10 cellular contexts compared by ENCODE assay signal in genomic region chr1:12001996-12002493, GRCh38. TPM values are rescaled to one million over a fixed set of nuclear protein-coding genes. Genes with fewer than 3 reads are reported as not detected.
DNase-seq lines count a peak whose midpoint lies in the region; ATAC-seq and TF ChIP-seq lines count a peak whose summit lies in the region.
"Had no signal": no experiment of that assay in that cellular context is flagged by ENCODE, and none has a peak within 500 bp of the region (broad histone marks: within the 10 kb centered on the region; RNA-seq: fewer than 3 reads in every experiment).

No MANE protein-coding gene starts in this region.

- H3K9me3 Mint-ChIP-seq in activated naive CD8-positive, alpha-beta T cell treated with anti-CD3 and anti-CD28 coated beads for 36 hours: no peaks in the 10 kb centered on the region
- no peaks in the 10 kb centered on the region for H3K9me3 Mint-ChIP-seq in activated naive CD8-positive, alpha-beta T cell treated with anti-CD3 and anti-CD28 coated beads, Interleukin-2, amount 50 U/mL, for 24 hours
- no peaks in the 10 kb centered on the region for H3K9me3 Mint-ChIP-seq in activated T-helper 17 cell treated with anti-CD3 and anti-CD28 coated beads, Interleukin-2, amount 50 U/mL, for 72 hours
- no peaks in the 10 kb centered on the region for H3K9me3 Mint-ChIP-seq in stimulated activated effector memory CD8-positive, alpha-beta T cell treated with anti-CD3 and anti-CD28 coated beads, Interleukin-12 subunit alpha, Interleukin-12 subunit beta, amount 100 ng/mL, for 72 hours

- no peaks in the 10 kb centered on the region for H3K4me1 Mint-ChIP-seq in activated naive CD8-positive, alpha-beta T cell treated with anti-CD3 and anti-CD28 coated beads for 36 hours
- no peaks in the 10 kb centered on the region for H3K4me1 Mint-ChIP-seq in activated naive CD8-positive, alpha-beta T cell treated with anti-CD3 and anti-CD28 coated beads, Interleukin-2, amount 50 U/mL, for 24 hours
- no peaks in the 10 kb centered on the region for H3K4me1 Mint-ChIP-seq in activated T-helper 17 cell treated with anti-CD3 and anti-CD28 coated beads, Interleukin-2, amount 50 U/mL, for 72 hours
- peaks cover 10% of the 10 kb centered on the region for H3K4me1 Mint-ChIP-seq in stimulated activated effector memory CD8-positive, alpha-beta T cell treated with anti-CD3 and anti-CD28 coated beads, Interleukin-12 subunit alpha, Interleukin-12 subunit beta, amount 100 ng/mL, for 72 hours

- H3K27me3 ChIP-seq in heart right ventricle: no peaks in the 10 kb centered on the region

- peak overlapping the region; percentile 4 for H3K27ac Mint-ChIP-seq in activated naive CD8-positive, alpha-beta T cell treated with anti-CD3 and anti-CD28 coated beads for 36 hours
- H3K27ac Mint-ChIP-seq in activated naive CD8-positive, alpha-beta T cell treated with anti-CD3 and anti-CD28 coated beads, Interleukin-2, amount 50 U/mL, for 24 hours: no peak overlapping the region
- peak overlapping the region; percentile 32 for H3K27ac Mint-ChIP-seq in activated T-helper 17 cell treated with anti-CD3 and anti-CD28 coated beads, Interleukin-2, amount 50 U/mL, for 72 hours
- H3K27ac Mint-ChIP-seq in stimulated activated effector memory CD8-positive, alpha-beta T cell treated with anti-CD3 and anti-CD28 coated beads, Interleukin-12 subunit alpha, Interleukin-12 subunit beta, amount 100 ng/mL, for 72 hours: peak overlapping the region; percentile 61
- H3K27ac Mint-ChIP-seq: activated naive CD8-positive, alpha-beta T cell had no signal

- no peak overlapping the region for H3K4me3 ChIP-seq in heart right ventricle

- DNase-seq in activated naive CD8-positive, alpha-beta T cell treated with anti-CD3 and anti-CD28 coated beads for 36 hours: no peak
- no peak for DNase-seq in activated naive CD8-positive, alpha-beta T cell treated with anti-CD3 and anti-CD28 coated beads, Interleukin-2, amount 50 U/mL, for 24 hours
- DNase-seq in heart right ventricle (peak; percentile 51 to 56), cortex of kidney (lab: John Stamatoyannopoulos, UW) (no peak)
- no peak for DNase-seq in stimulated activated effector memory CD8-positive, alpha-beta T cell treated with anti-CD3 and anti-CD28 coated beads, Interleukin-12 subunit alpha, Interleukin-12 subunit beta, amount 100 ng/mL, for 72 hours (ENCODE audit: low spot score in 2 of 2)
- no peak for DNase-seq in stimulated activated naive CD4-positive, alpha-beta T cell (lab: John Stamatoyannopoulos, UW)
- DNase-seq: NCI-H1417 treated with DMSO at 0.1 percent for 48 hours had no signal

- peaks cover 11 to 100% (median 94%) of the 10 kb centered on the region in 9 donors for H3K36me3 ChIP-seq in heart right ventricle

- no peak overlapping the region for H3K4me3 Mint-ChIP-seq in activated naive CD8-positive, alpha-beta T cell treated with anti-CD3 and anti-CD28 coated beads for 36 hours
- H3K4me3 Mint-ChIP-seq in activated naive CD8-positive, alpha-beta T cell treated with anti-CD3 and anti-CD28 coated beads, Interleukin-2, amount 50 U/mL, for 24 hours: no peak overlapping the region
- no peak overlapping the region for H3K4me3 Mint-ChIP-seq in activated T-helper 17 cell treated with anti-CD3 and anti-CD28 coated beads, Interleukin-2, amount 50 U/mL, for 72 hours
- H3K4me3 Mint-ChIP-seq in stimulated activated effector memory CD8-positive, alpha-beta T cell treated with anti-CD3 and anti-CD28 coated beads, Interleukin-12 subunit alpha, Interleukin-12 subunit beta, amount 100 ng/mL, for 72 hours: no peak overlapping the region
- H3K4me3 Mint-ChIP-seq: activated naive CD8-positive, alpha-beta T cell had no signal

- H3K27ac ChIP-seq in heart right ventricle: peak overlapping the region in 7 of 10 donors; percentile 20 to 71 (median 44)

- H3K36me3 Mint-ChIP-seq in activated naive CD8-positive, alpha-beta T cell treated with anti-CD3 and anti-CD28 coated beads for 36 hours: peaks cover 24% of the 10 kb centered on the region
- H3K36me3 Mint-ChIP-seq in activated naive CD8-positive, alpha-beta T cell treated with anti-CD3 and anti-CD28 coated beads, Interleukin-2, amount 50 U/mL, for 24 hours (ENCODE audit: low read depth): peaks cover 65% of the 10 kb centered on the region
- H3K36me3 Mint-ChIP-seq in activated T-helper 17 cell treated with anti-CD3 and anti-CD28 coated beads, Interleukin-2, amount 50 U/mL, for 72 hours (ENCODE audit: low read depth): peaks cover 96% of the 10 kb centered on the region
- peaks cover 98% of the 10 kb centered on the region for H3K36me3 Mint-ChIP-seq in stimulated activated effector memory CD8-positive, alpha-beta T cell treated with anti-CD3 and anti-CD28 coated beads, Interleukin-12 subunit alpha, Interleukin-12 subunit beta, amount 100 ng/mL, for 72 hours

- peaks cover 0 to 26% (median 4%) of the 10 kb centered on the region in 9 donors for H3K4me1 ChIP-seq in heart right ventricle

- intact Hi-C loops in heart right ventricle (cut with DNase I): no loop called here

- TF ChIP-seq CTCF in heart right ventricle (IDR thresholded peaks at IDR 0.05): no peak

- ATAC-seq in activated naive CD8-positive, alpha-beta T cell treated with anti-CD3 and anti-CD28 coated beads, Interleukin-2, amount 50 U/mL, for 24 hours: no peak
- peak; percentile 15 for ATAC-seq in activated T-helper 17 cell treated with anti-CD3 and anti-CD28 coated beads, Interleukin-2, amount 50 U/mL, for 72 hours (replicated peaks)
- ATAC-seq in heart right ventricle (peak; percentile 63 to 86 (median 76)), GM18868 (IDR thresholded peaks at IDR 0.05; ENCODE audit: unreplicated experiment) (no peak)
- no peak for ATAC-seq in stimulated activated effector memory CD8-positive, alpha-beta T cell treated with anti-CD3 and anti-CD28 coated beads, Interleukin-12 subunit alpha, Interleukin-12 subunit beta, amount 100 ng/mL, for 72 hours

- no peaks in the 10 kb centered on the region for H3K27me3 Mint-ChIP-seq in activated naive CD8-positive, alpha-beta T cell treated with anti-CD3 and anti-CD28 coated beads for 36 hours
- no peaks in the 10 kb centered on the region for H3K27me3 Mint-ChIP-seq in activated naive CD8-positive, alpha-beta T cell treated with anti-CD3 and anti-CD28 coated beads, Interleukin-2, amount 50 U/mL, for 24 hours
- H3K27me3 Mint-ChIP-seq in activated T-helper 17 cell treated with anti-CD3 and anti-CD28 coated beads, Interleukin-2, amount 50 U/mL, for 72 hours: no peaks in the 10 kb centered on the region
- H3K27me3 Mint-ChIP-seq: activated naive CD8-positive, alpha-beta T cell had no signal

- no peaks in the 10 kb centered on the region for H3K9me3 ChIP-seq in heart right ventricle

- 71 to 72% methylated on average over 10 of the region's 10 CpGs for WGBS in heart right ventricle, 2 donors

RNA-seq across cellular contexts. Expression of gene MIIP, which starts 17.3 kb away (rescaled TPM):
- total RNA-seq in activated naive CD8-positive, alpha-beta T cell treated with anti-CD3 and anti-CD28 coated beads for 36 hours: 10 to 100 TPM; 21.0 to 22.2 TPM
- total RNA-seq in activated T-helper 17 cell treated with anti-CD3 and anti-CD28 coated beads, Interleukin-2, amount 50 U/mL, for 72 hours: 100 to 1,000 TPM in 1 of 2 donors, 10 to 100 TPM in 1; 51.1 to 115 TPM
- total RNA-seq in heart right ventricle: 10 to 100 TPM; 10.2 to 17.4 (median 15.0) TPM
- 10 to 100 TPM; 25.5 to 35.2 TPM for polyA plus RNA-seq in heart right ventricle

RNA-seq across cellular contexts. Expression of gene MFN2, which starts 21.8 kb away (rescaled TPM):
- total RNA-seq in activated naive CD8-positive, alpha-beta T cell treated with anti-CD3 and anti-CD28 coated beads for 36 hours: 10 to 100 TPM; 78.1 to 84.2 TPM
- 10 to 100 TPM; 46.5 to 70.1 TPM for total RNA-seq in activated T-helper 17 cell treated with anti-CD3 and anti-CD28 coated beads, Interleukin-2, amount 50 U/mL, for 72 hours
- 1,000 to 10,000 TPM in 1 of 10 donors, 100 to 1,000 TPM in 9; 470 to 1,066 (median 788) TPM for total RNA-seq in heart right ventricle
- 100 to 1,000 TPM; 154 to 171 TPM for polyA plus RNA-seq in heart right ventricle

Comparison
In these comparisons a context has a peak if more than half of its experiments do, and no peak if none do; other contexts are left out.
1. DNase-seq: peak in heart right ventricle (2 of 2); none in activated naive CD8-positive, alpha-beta T cell treated with anti-CD3 and anti-CD28 coated beads for 36 hours (single experiment), activated naive CD8-positive, alpha-beta T cell treated with anti-CD3 and anti-CD28 coated beads, Interleukin-2, amount 50 U/mL, for 24 hours (single experiment), stimulated activated effector memory CD8-positive, alpha-beta T cell treated with anti-CD3 and anti-CD28 coated beads, Interleukin-12 subunit alpha, Interleukin-12 subunit beta, amount 100 ng/mL, for 72 hours (0 of 2), stimulated activated naive CD4-positive, alpha-beta T cell (0 of 6) and cortex of kidney (single experiment).
2. ATAC-seq: peak in activated T-helper 17 cell treated with anti-CD3 and anti-CD28 coated beads, Interleukin-2, amount 50 U/mL, for 72 hours (single experiment) and heart right ventricle (8 of 8); none in activated naive CD8-positive, alpha-beta T cell treated with anti-CD3 and anti-CD28 coated beads, Interleukin-2, amount 50 U/mL, for 24 hours (single experiment), stimulated activated effector memory CD8-positive, alpha-beta T cell treated with anti-CD3 and anti-CD28 coated beads, Interleukin-12 subunit alpha, Interleukin-12 subunit beta, amount 100 ng/mL, for 72 hours (single experiment) and GM18868 (single experiment).
3. RNA of gene MFN2, which starts 21.8 kb away (total RNA-seq): 470 to 1,066 TPM in heart right ventricle; 78.1 to 84.2 TPM in activated naive CD8-positive, alpha-beta T cell treated with anti-CD3 and anti-CD28 coated beads for 36 hours and 46.5 to 70.1 TPM in activated T-helper 17 cell treated with anti-CD3 and anti-CD28 coated beads, Interleukin-2, amount 50 U/mL, for 72 hours; every median in the first group is over 4 times any median in the second.